Comparison of ENCODE assay signal across 15 cellular contexts in the genomic region with DNA sequence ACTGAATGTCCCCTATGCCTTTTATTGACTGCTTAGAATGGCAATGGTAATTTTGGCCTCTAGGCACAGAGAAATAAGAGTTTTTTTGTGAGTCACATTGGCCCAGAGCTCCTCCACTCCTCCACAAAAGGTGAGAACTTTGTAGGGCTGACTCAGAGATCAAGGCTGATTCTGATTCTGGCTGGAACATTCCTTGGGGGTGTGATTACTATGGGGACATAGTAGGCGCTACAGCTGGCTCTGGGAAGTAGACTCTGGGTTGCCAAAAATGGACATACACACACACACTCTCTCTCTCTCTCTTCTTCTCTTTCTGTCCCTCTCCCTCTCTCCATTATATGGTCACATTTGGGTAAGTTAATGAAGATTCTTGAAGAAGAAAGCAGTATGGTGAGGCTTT.
DNase-seq lines count a peak whose midpoint lies in the region; ATAC-seq and TF ChIP-seq lines count a peak whose summit lies in the region.
"Had no signal": no experiment of that assay in that cellular context is flagged by ENCODE, and none has a peak within 500 bp of the region (broad histone marks: within the 10 kb centered on the region; RNA-seq: fewer than 3 reads in every experiment).

No MANE protein-coding gene starts in this region.

- CTCF ChIA-PET in MCF 10A (lab: Yijun Ruan, JAX) = interaction anchor here (1.1 to 2.5 kb wide), 3 partner anchors 21 to 49 kb away, joined by 3 to 11 read pairs (median 5); no protein-coding TSS in a partner anchor

- no peak overlapping the region for H3K4me3 Mint-ChIP-seq in MCF 10A (ENCODE audit: unreplicated experiment)
- peak overlapping the region in 1 of 5 experiments; percentile 12 for H3K4me3 Mint-ChIP-seq in brain
- H3K4me3 Mint-ChIP-seq in stimulated activated effector memory CD8-positive, alpha-beta T cell treated with anti-CD3 and anti-CD28 coated beads, Interleukin-12 subunit alpha, Interleukin-12 subunit beta, amount 100 ng/mL, for 72 hours = no peak overlapping the region
- H3K4me3 Mint-ChIP-seq: activated CD4-positive, alpha-beta T cell treated with anti-CD3 and anti-CD28 coated beads, Interleukin-2, amount 10 ng/mL, durations not matched to agents 7 days and 5 days had no signal

- peak overlapping the region in 1 of 2 donors; percentile 25 for H3K27ac ChIP-seq in breast epithelium
- H3K27ac ChIP-seq in thoracic aorta = no peak overlapping the region
- H3K27ac ChIP-seq: right lobe of liver, upper lobe of right lung had no signal

- H3K9me3 Mint-ChIP-seq in MCF 10A (ENCODE audit: unreplicated experiment) (no peaks in the 10 kb centered on the region), brain (peaks cover 0 to 2% (median 0%) of the 10 kb centered on the region in 5 experiments)
- H3K9me3 Mint-ChIP-seq in stimulated activated effector memory CD8-positive, alpha-beta T cell treated with anti-CD3 and anti-CD28 coated beads, Interleukin-12 subunit alpha, Interleukin-12 subunit beta, amount 100 ng/mL, for 72 hours = no peaks in the 10 kb centered on the region
- H3K9me3 Mint-ChIP-seq: activated CD4-positive, alpha-beta T cell treated with anti-CD3 and anti-CD28 coated beads, Interleukin-2, amount 10 ng/mL, durations not matched to agents 7 days and 5 days had no signal

- H3K4me1 Mint-ChIP-seq in MCF 10A (ENCODE audit: insufficient read depth, unreplicated experiment) (peaks cover 25% of the 10 kb centered on the region), brain (peaks cover 17% of the 10 kb centered on the region)
- H3K4me1 Mint-ChIP-seq in stimulated activated effector memory CD8-positive, alpha-beta T cell treated with anti-CD3 and anti-CD28 coated beads, Interleukin-12 subunit alpha, Interleukin-12 subunit beta, amount 100 ng/mL, for 72 hours = no peaks in the 10 kb centered on the region
- H3K4me1 Mint-ChIP-seq: activated CD4-positive, alpha-beta T cell treated with anti-CD3 and anti-CD28 coated beads, Interleukin-2, amount 10 ng/mL, durations not matched to agents 7 days and 5 days had no signal

- TF ChIP-seq CTCF in MCF 10A (IDR thresholded peaks at IDR 0.05; ENCODE audit: unreplicated experiment) (no peak), breast epithelium (IDR thresholded peaks at IDR 0.05) (no peak), brain (conservative IDR thresholded peaks at IDR 0.05) (no peak), thoracic aorta (IDR thresholded peaks at IDR 0.05) (no peak)

- no peak for TF ChIP-seq POLR2A in breast epithelium (IDR thresholded peaks at IDR 0.05)

- H3K36me3 ChIP-seq in breast epithelium (no peaks in the 10 kb centered on the region), thoracic aorta (no peaks in the 10 kb centered on the region)
- H3K36me3 ChIP-seq: right lobe of liver, upper lobe of right lung had no signal

- H3K27me3 ChIP-seq in breast epithelium (no peaks in the 10 kb centered on the region), thoracic aorta (replicated peaks; ENCODE audit: insufficient read depth) (no peaks in the 10 kb centered on the region)
- H3K27me3 ChIP-seq: right lobe of liver, upper lobe of right lung had no signal

- H3K36me3 Mint-ChIP-seq in MCF 10A (ENCODE audit: insufficient read depth, unreplicated experiment) (no peaks in the 10 kb centered on the region), brain (no peaks in the 10 kb centered on the region)
- no peaks in the 10 kb centered on the region for H3K36me3 Mint-ChIP-seq in stimulated activated effector memory CD8-positive, alpha-beta T cell treated with anti-CD3 and anti-CD28 coated beads, Interleukin-12 subunit alpha, Interleukin-12 subunit beta, amount 100 ng/mL, for 72 hours

- peak; percentile 82 for ATAC-seq in thoracic aorta (ENCODE audit: insufficient number of reproducible peaks, low FRiP score, low read depth)
- ATAC-seq in stimulated activated effector memory CD8-positive, alpha-beta T cell treated with anti-CD3 and anti-CD28 coated beads, Interleukin-12 subunit alpha, Interleukin-12 subunit beta, amount 100 ng/mL, for 72 hours = no peak
- ATAC-seq: K562, right lobe of liver, upper lobe of right lung had no signal

- intact Hi-C loops in MCF 10A (cut with micrococcal nuclease) (no loop called here), breast epithelium (cut with DNase I; ENCODE audit: low total_unique reads) (no loop called here)

- POLR2A ChIA-PET in MCF 10A (lab: Yijun Ruan, JAX) = interaction anchor here (0.6 to 2.6 kb wide), 7 partner anchors 8 to 400 kb away, joined by 3 to 10 read pairs (median 3); no protein-coding TSS in a partner anchor

- H3K9me3 ChIP-seq in breast epithelium (no peaks in the 10 kb centered on the region), thoracic aorta (no peaks in the 10 kb centered on the region)
- H3K9me3 ChIP-seq: right lobe of liver, upper lobe of right lung had no signal

- H3K4me1 ChIP-seq in breast epithelium = no peaks in the 10 kb centered on the region
- peaks cover 0 to 2% of the 10 kb centered on the region in 2 donors for H3K4me1 ChIP-seq in thoracic aorta (ENCODE audit: control insufficient read depth in 1 of 2, low read depth in 2 of 2)
- H3K4me1 ChIP-seq: right lobe of liver, upper lobe of right lung had no signal

- no peaks in the 10 kb centered on the region for H3K27me3 Mint-ChIP-seq in MCF 10A (ENCODE audit: insufficient read depth, unreplicated experiment)
- peaks cover 5% of the 10 kb centered on the region for H3K27me3 Mint-ChIP-seq in brain
- H3K27me3 Mint-ChIP-seq: activated CD4-positive, alpha-beta T cell treated with anti-CD3 and anti-CD28 coated beads, Interleukin-2, amount 10 ng/mL, durations not matched to agents 7 days and 5 days had no signal

- H3K27ac Mint-ChIP-seq in MCF 10A (ENCODE audit: low read depth, unreplicated experiment) (peak overlapping the region; percentile 37), brain (peak overlapping the region in 3 of 5 experiments; percentile 2 to 89 (median 88))
- no peak overlapping the region for H3K27ac Mint-ChIP-seq in stimulated activated effector memory CD8-positive, alpha-beta T cell treated with anti-CD3 and anti-CD28 coated beads, Interleukin-12 subunit alpha, Interleukin-12 subunit beta, amount 100 ng/mL, for 72 hours
- H3K27ac Mint-ChIP-seq: activated CD4-positive, alpha-beta T cell treated with anti-CD3 and anti-CD28 coated beads, Interleukin-2, amount 10 ng/mL, durations not matched to agents 7 days and 5 days had no signal

- DNase-seq in MCF 10A (ENCODE audit: unreplicated experiment) (peak; percentile 84), breast epithelium (ENCODE audit: low spot score in 2 of 2) (no peak), iris pigment epithelial cell (ENCODE audit: low read depth) (peak; percentile 75), thoracic aorta (ENCODE audit: low spot score) (no peak), activated T-cell treated with anti-CD3 and anti-CD28 coated beads for 4 hours (no peak), medulla oblongata (ENCODE audit: extremely low spot score) (no peak)
- no peak for DNase-seq in stimulated activated effector memory CD8-positive, alpha-beta T cell treated with anti-CD3 and anti-CD28 coated beads, Interleukin-12 subunit alpha, Interleukin-12 subunit beta, amount 100 ng/mL, for 72 hours (ENCODE audit: low spot score in 2 of 2)
- DNase-seq: activated CD4-positive, alpha-beta T cell treated with anti-CD3 and anti-CD28 coated beads, Interleukin-2, amount 10 ng/mL, durations not matched to agents 7 days and 5 days; DMS 273 treated with DMSO at 0.1 percent for 48 hours; H7; NCI-H2081 treated with DMSO at 0.1 percent for 48 hours; right lobe of liver; upper lobe of right lung had no signal

- no TSS peak for BruUV-seq in MCF 10A (replicated peaks; lab: Mats Ljungman, UMichigan)

- H3K4me3 ChIP-seq in breast epithelium (no peak overlapping the region), thoracic aorta (no peak overlapping the region)
- H3K4me3 ChIP-seq: K562, right lobe of liver, upper lobe of right lung had no signal

Comparison
In these comparisons a context has a peak if more than half of its experiments do, and no peak if none do; other contexts are left out.
1. DNase-seq: peak in MCF 10A (single experiment) and iris pigment epithelial cell (single experiment); none in breast epithelium (0 of 2), thoracic aorta (single experiment), activated T-cell treated with anti-CD3 and anti-CD28 coated beads for 4 hours (single experiment), medulla oblongata (single experiment) and stimulated activated effector memory CD8-positive, alpha-beta T cell treated with anti-CD3 and anti-CD28 coated beads, Interleukin-12 subunit alpha, Interleukin-12 subunit beta, amount 100 ng/mL, for 72 hours (0 of 2).